ENCODE assay signal across 14 cellular contexts in genomic region chr11:31786996-31787685, GRCh38. TPM values are rescaled to one million over a fixed set of nuclear protein-coding genes. Genes with fewer than 3 reads are reported as not detected.
"Had no signal": no experiment of that assay in that cellular context is flagged by ENCODE, and none has a peak within 500 bp of the region (broad histone marks: within the 10 kb centered on the region; RNA-seq: fewer than 3 reads in every experiment).

No MANE protein-coding gene starts in this region.

- H3K4me3 ChIP-seq: coronary artery, lung, pancreas, stomach, thoracic aorta had no signal

- H3K9me3 Mint-ChIP-seq: activated B cell treated with CpG ODN at 0.5 μM for 24 hours, mesothelial cell of epicardium had no signal

- H3K27me3 ChIP-seq: pancreas, stomach had no signal

- DNase-seq: activated B cell treated with CpG ODN at 0.5 μM for 24 hours; activated effector memory CD4-positive, alpha-beta T cell treated with Interleukin-2 at 50 U/mL for 16 hours; activated naive CD4-positive, alpha-beta T cell treated with anti-CD3 and anti-CD28 coated beads, Interleukin-2, amount 50 U/mL, for 16 hours; effector CD4-positive, alpha-beta T cell; foreskin keratinocyte; left colon; pancreas; stimulated activated CD4-positive, alpha-beta T cell treated with anti-CD3 and anti-CD28 coated beads, Interleukin-1b, Interleukin-23, amount 100 ng/mL, for 48 hours; stomach; T-helper 2 cell had no signal

- ATAC-seq: foreskin keratinocyte, left colon had no signal

- H3K4me1 ChIP-seq: foreskin keratinocyte, pancreas, stomach had no signal

- H3K27me3 Mint-ChIP-seq: activated B cell treated with CpG ODN at 0.5 μM for 24 hours had no signal

- H3K9me3 ChIP-seq: pancreas, stomach, thoracic aorta had no signal

- H3K36me3 Mint-ChIP-seq: mesothelial cell of epicardium had no signal

- H3K36me3 ChIP-seq: pancreas had no signal

- H3K4me1 Mint-ChIP-seq: activated B cell treated with CpG ODN at 0.5 μM for 24 hours had no signal

- H3K27ac ChIP-seq: coronary artery, foreskin keratinocyte, pancreas, stomach, thoracic aorta had no signal

- H3K27ac Mint-ChIP-seq: activated B cell treated with CpG ODN at 0.5 μM for 24 hours, mesothelial cell of epicardium had no signal

- H3K4me3 Mint-ChIP-seq: activated B cell treated with CpG ODN at 0.5 μM for 24 hours, mesothelial cell of epicardium had no signal

RNA-seq across cellular contexts. Expression of gene PAX6, which starts 24.0 kb away (rescaled TPM):
- total RNA-seq: activated B cell treated with CpG ODN at 0.5 μM for 24 hours, foreskin keratinocyte, lung, mesothelial cell of epicardium had no signal
